26 cellular contexts compared by ENCODE assay signal in the genomic region with DNA sequence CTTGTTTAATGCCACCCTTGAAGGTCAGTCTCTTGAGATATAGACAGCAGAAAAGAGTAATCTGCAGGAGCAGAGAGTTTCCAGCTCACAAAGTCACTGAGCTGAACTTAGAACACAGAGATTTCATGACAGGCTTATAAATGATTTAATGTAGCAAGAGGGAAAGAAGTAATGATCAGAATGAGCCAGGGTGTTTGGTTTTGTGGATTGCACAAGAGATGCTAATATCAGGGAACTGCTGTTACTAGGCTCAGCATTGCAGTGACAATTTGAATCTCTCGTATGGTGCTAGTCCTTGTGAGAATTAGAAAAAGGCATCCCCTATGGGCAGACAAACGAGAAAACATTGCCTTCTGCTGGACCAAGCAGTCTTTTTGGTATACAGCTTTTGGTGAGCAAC.
"Had no signal": no experiment of that assay in that cellular context is flagged by ENCODE, and none has a peak within 500 bp of the region (broad histone marks: within the 10 kb centered on the region; RNA-seq: fewer than 3 reads in every experiment).

No MANE protein-coding gene starts in this region.

- H3K27ac ChIP-seq: Peyer's patch, RWPE1, SJSA1 had no signal

- H3K36me3 ChIP-seq: Peyer's patch, SJSA1 had no signal

- H3K4me3 ChIP-seq: Peyer's patch, SJSA1 had no signal

- H3K9me3 Mint-ChIP-seq: activated CD4-positive, alpha-beta T cell treated with anti-CD3 and anti-CD28 coated beads, Interleukin-2, amount 10 ng/mL, durations not matched to agents 24 days and 14 days; activated T-cell treated with anti-CD3 and anti-CD28 coated beads, Interleukin-2, amount 50 U/mL, for 24 hours; activated T-helper 1 cell treated with anti-CD3 and anti-CD28 coated beads, Interleukin-12 subunit alpha, Interleukin-12 subunit beta, Interleukin-2, Interleukin-4 antibody, amounts not matched to agents 30 ng/mL and 10 ng/mL and 1 ng/mL, durations not matched to agents 14 hours and 24 hours and 36 hours; T-helper 1 cell treated with Interleukin-12 subunit alpha and Interleukin-12 subunit beta and Interleukin-4 antibody, amounts not matched to agents 30 μg/mL and 1 μg/mL, for 36 hours had no signal

- H3K27me3 ChIP-seq: Peyer's patch, SJSA1 had no signal

- H3K9me3 ChIP-seq: Peyer's patch, SJSA1 had no signal

- H3K4me3 Mint-ChIP-seq: activated CD4-positive, alpha-beta T cell treated with anti-CD3 and anti-CD28 coated beads, Interleukin-2, amount 10 ng/mL, durations not matched to agents 24 days and 14 days; activated CD8-positive, alpha-beta memory T cell treated with anti-CD3 and anti-CD28 coated beads, Interleukin-2, amount 10 ng/mL, durations not matched to agents 7 days and 5 days; activated naive CD8-positive, alpha-beta T cell treated with anti-CD3 and anti-CD28 coated beads, Interleukin-2, amount 50 U/mL, for 24 hours; activated T-cell treated with anti-CD3 and anti-CD28 coated beads, Interleukin-2, amount 50 U/mL, for 24 hours; activated T-helper 1 cell treated with anti-CD3 and anti-CD28 coated beads, Interleukin-12 subunit alpha, Interleukin-12 subunit beta, Interleukin-2, Interleukin-4 antibody, amounts not matched to agents 30 ng/mL and 10 ng/mL and 1 ng/mL, durations not matched to agents 14 hours and 24 hours and 36 hours; T-helper 1 cell treated with Interleukin-12 subunit alpha and Interleukin-12 subunit beta and Interleukin-4 antibody, amounts not matched to agents 30 μg/mL and 1 μg/mL, for 36 hours had no signal

- H3K27ac Mint-ChIP-seq: activated CD4-positive, alpha-beta T cell treated with anti-CD3 and anti-CD28 coated beads, Interleukin-2, amount 10 ng/mL, durations not matched to agents 24 days and 14 days; activated CD8-positive, alpha-beta memory T cell treated with anti-CD3 and anti-CD28 coated beads, Interleukin-2, amount 10 ng/mL, durations not matched to agents 7 days and 5 days; activated naive CD4-positive, alpha-beta T cell treated with anti-CD3 and anti-CD28 coated beads, Interleukin-2, amount 50 U/mL, for 72 hours; activated naive CD8-positive, alpha-beta T cell treated with anti-CD3 and anti-CD28 coated beads, Interleukin-2, amount 50 U/mL, for 24 hours; activated T-cell treated with anti-CD3 and anti-CD28 coated beads, Interleukin-2, amount 50 U/mL, for 24 hours; activated T-helper 1 cell treated with anti-CD3 and anti-CD28 coated beads, Interleukin-12 subunit alpha, Interleukin-12 subunit beta, Interleukin-2, Interleukin-4 antibody, amounts not matched to agents 30 ng/mL and 10 ng/mL and 1 ng/mL, durations not matched to agents 14 hours and 24 hours and 36 hours; T-helper 1 cell treated with Interleukin-12 subunit alpha and Interleukin-12 subunit beta and Interleukin-4 antibody, amounts not matched to agents 30 μg/mL and 1 μg/mL, for 36 hours had no signal

- ATAC-seq: activated CD4-positive, CD25-positive, alpha-beta regulatory T cell treated with anti-CD3 and anti-CD28 coated beads, Interleukin-2, amount 50 U/mL, for 24 hours; activated CD8-positive, alpha-beta memory T cell treated with anti-CD3 and anti-CD28 coated beads, Interleukin-2, amount 10 ng/mL, durations not matched to agents 7 days and 5 days; activated naive CD4-positive, alpha-beta T cell treated with anti-CD3 and anti-CD28 coated beads, Interleukin-2, amount 50 U/mL, for 72 hours; activated naive CD8-positive, alpha-beta T cell treated with anti-CD3 and anti-CD28 coated beads, Interleukin-2, amount 50 U/mL, for 24 hours; SK-N-SH treated with all-trans-retinoic acid at 6 μM for 48 hours had no signal

- DNase-seq: activated CD4-positive, alpha-beta T cell treated with anti-CD3 and anti-CD28 coated beads, Interleukin-2, amount 10 ng/mL, durations not matched to agents 24 days and 14 days; activated CD4-positive, alpha-beta T cell treated with anti-CD3 and anti-CD28 coated beads, Interleukin-2, amount 50 U/mL, for 48 hours; activated CD8-positive, alpha-beta memory T cell treated with anti-CD3 and anti-CD28 coated beads, Interleukin-2, amount 10 ng/mL, durations not matched to agents 7 days and 5 days; activated effector memory CD4-positive, alpha-beta T cell treated with Interleukin-2 at 50 U/mL for 16 hours; activated naive CD4-positive, alpha-beta T cell; activated naive CD8-positive, alpha-beta T cell treated with anti-CD3 and anti-CD28 coated beads, Interleukin-2, amount 50 U/mL, for 24 hours; activated T-cell treated with anti-CD3 and anti-CD28 coated beads, Interleukin-2, amount 50 U/mL, for 24 hours; amniotic stem cell; Kasumi-1; KBM-7; NCI-H1105 treated with DMSO at 0.1 percent for 48 hours; NCI-H1436 treated with DMSO at 0.1 percent for 48 hours; NCI-H187; NCI-H2081; NCI-H446; NCI-H524; Peyer's patch; SHP77; SW 1271 had no signal

- H3K27me3 Mint-ChIP-seq: activated CD4-positive, alpha-beta T cell treated with anti-CD3 and anti-CD28 coated beads, Interleukin-2, amount 10 ng/mL, durations not matched to agents 24 days and 14 days had no signal
